Comparison of ENCODE assay signal across 8 cellular contexts in the genomic region with DNA sequence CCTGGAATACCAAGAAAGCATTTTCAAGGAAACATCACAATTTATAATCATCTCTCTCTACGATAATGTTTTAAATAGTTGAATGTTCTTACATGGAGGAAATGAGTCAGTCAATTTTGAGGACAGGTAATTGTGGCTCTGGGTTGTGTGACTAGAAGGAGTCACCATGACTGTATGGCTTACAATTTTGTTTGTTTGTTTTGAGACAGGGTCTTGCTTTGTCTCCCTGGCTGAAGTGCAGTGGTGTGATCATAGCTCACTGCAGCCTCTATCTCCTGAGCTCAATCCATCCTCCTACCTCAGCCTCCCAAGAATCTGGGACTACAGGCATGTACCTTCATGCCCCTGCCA. TPM values are rescaled to one million over a fixed set of nuclear protein-coding genes. Genes with fewer than 3 reads are reported as not detected.
A peak's percentile ranks its signal among the peaks of the same experiment; 100 is the strongest.
DNase-seq lines count a peak whose midpoint lies in the region; ATAC-seq and FAIRE-seq lines count a peak whose summit lies in the region.

No MANE protein-coding gene starts in this region.

- H3K4me1 Mint-ChIP-seq in activated naive CD4-positive, alpha-beta T cell treated with anti-CD3 and anti-CD28 coated beads, Interleukin-2, amount 50 U/mL, for 24 hours: peaks cover 18% of the 10 kb centered on the region
- H3K4me1 Mint-ChIP-seq in activated naive CD4-positive, alpha-beta T cell treated with anti-CD3 and anti-CD28 coated beads, Interleukin-2, amount 10 ng/mL, durations not matched to agents 7 days and 5 days: peaks cover 2% of the 10 kb centered on the region

- FAIRE-seq in RCC 7860 (lab: Jason Lieb, UNC): no peak

- H3K27ac Mint-ChIP-seq in activated naive CD4-positive, alpha-beta T cell treated with anti-CD3 and anti-CD28 coated beads, Interleukin-2, amount 50 U/mL, for 24 hours: peak overlapping the region; percentile 30
- H3K27ac Mint-ChIP-seq in activated naive CD4-positive, alpha-beta T cell treated with anti-CD3 and anti-CD28 coated beads, Interleukin-2, amount 10 ng/mL, durations not matched to agents 7 days and 5 days: no peak overlapping the region

- CTCF ChIA-PET in activated naive CD4-positive, alpha-beta T cell treated with anti-CD3 and anti-CD28 coated beads, Interleukin-2, amount 10 ng/mL, durations not matched to agents 7 days and 5 days (lab: Charles Lee): interaction anchor here (0.8 to 1.0 kb wide), 2 partner anchors 29 to 35 kb away, joined by 3 to 4 read pairs; no protein-coding TSS in a partner anchor

- H3K36me3 Mint-ChIP-seq in activated naive CD4-positive, alpha-beta T cell treated with anti-CD3 and anti-CD28 coated beads, Interleukin-2, amount 50 U/mL, for 24 hours: peaks cover 8% of the 10 kb centered on the region
- peaks cover 42% of the 10 kb centered on the region for H3K36me3 Mint-ChIP-seq in activated naive CD4-positive, alpha-beta T cell treated with anti-CD3 and anti-CD28 coated beads, Interleukin-2, amount 10 ng/mL, durations not matched to agents 7 days and 5 days

- H3K9me3 Mint-ChIP-seq in activated naive CD4-positive, alpha-beta T cell treated with anti-CD3 and anti-CD28 coated beads, Interleukin-2, amount 50 U/mL, for 24 hours: no peaks in the 10 kb centered on the region
- no peaks in the 10 kb centered on the region for H3K9me3 Mint-ChIP-seq in activated naive CD4-positive, alpha-beta T cell treated with anti-CD3 and anti-CD28 coated beads, Interleukin-2, amount 10 ng/mL, durations not matched to agents 7 days and 5 days

- H3K27me3 Mint-ChIP-seq in activated naive CD4-positive, alpha-beta T cell treated with anti-CD3 and anti-CD28 coated beads, Interleukin-2, amount 50 U/mL, for 24 hours: no peaks in the 10 kb centered on the region
- no peaks in the 10 kb centered on the region for H3K27me3 Mint-ChIP-seq in activated naive CD4-positive, alpha-beta T cell treated with anti-CD3 and anti-CD28 coated beads, Interleukin-2, amount 10 ng/mL, durations not matched to agents 7 days and 5 days

- ATAC-seq in HG03521 (IDR thresholded peaks at IDR 0.05; ENCODE audit: unreplicated experiment): no peak

- DNase-seq in activated naive CD4-positive, alpha-beta T cell treated with anti-CD3 and anti-CD28 coated beads, Interleukin-2, amount 10 ng/mL, durations not matched to agents 7 days and 5 days: no peak
- peak; percentile 26 for DNase-seq in RCC 7860 (ENCODE audit: low spot score)
- peak; percentile 57 for DNase-seq in dermis blood vessel endothelial cell
- peak; percentile 52 for DNase-seq in renal cortical epithelial cell (ENCODE audit: low read depth)
- no peak for DNase-seq in T-helper 9 cell
- no peak for DNase-seq in effector CD4-positive, alpha-beta T cell

- H3K4me3 Mint-ChIP-seq in activated naive CD4-positive, alpha-beta T cell treated with anti-CD3 and anti-CD28 coated beads, Interleukin-2, amount 50 U/mL, for 24 hours: no peak overlapping the region
- no peak overlapping the region for H3K4me3 Mint-ChIP-seq in activated naive CD4-positive, alpha-beta T cell treated with anti-CD3 and anti-CD28 coated beads, Interleukin-2, amount 10 ng/mL, durations not matched to agents 7 days and 5 days

RNA-seq across cellular contexts. Expression of gene COG3, which starts 47.4 kb away (rescaled TPM):
- total RNA-seq in dermis blood vessel endothelial cell (33.4 and 34.5 TPM in 2 replicates), renal cortical epithelial cell (35.4 and 42.2 TPM in 2 replicates)

Comparison
In these comparisons a context has a peak if more than half of its experiments do, and no peak if none do; other contexts are left out.
1. DNase-seq: peak in RCC 7860 (single experiment), dermis blood vessel endothelial cell (single experiment) and renal cortical epithelial cell (single experiment); none in activated naive CD4-positive, alpha-beta T cell treated with anti-CD3 and anti-CD28 coated beads, Interleukin-2, amount 10 ng/mL, durations not matched to agents 7 days and 5 days (single experiment), T-helper 9 cell (single experiment) and effector CD4-positive, alpha-beta T cell (single experiment).